ENCODE assay signal across 3 cellular contexts in the genomic region with DNA sequence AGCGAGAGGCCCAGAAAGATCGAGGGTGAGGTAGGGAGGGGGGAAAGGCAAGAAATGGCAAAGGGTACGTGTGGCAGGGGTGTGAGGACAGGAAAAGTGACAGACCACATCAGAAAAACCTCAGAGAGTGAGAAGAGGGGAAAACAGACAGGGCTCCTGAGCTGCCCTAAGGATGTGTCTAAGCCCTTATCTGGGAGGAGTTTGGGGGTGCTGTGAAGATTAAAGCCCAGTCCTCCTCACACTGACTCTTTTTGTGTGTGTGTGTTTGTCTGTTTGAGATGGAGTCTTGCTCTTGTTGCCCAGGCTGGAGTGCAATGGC.
TF ChIP-seq lines count a peak whose summit lies in the region.

No MANE protein-coding gene starts in this region.

TF ChIP-seq in SK-N-SH, 30 proteins besides CTCF, POLR2A, EP300 and RAD21:
- TF ChIP-seq TCF12 (IDR thresholded peaks at IDR 0.05) (no peak), RFX5 (IDR thresholded peaks at IDR 0.05; ENCODE audit: low read length) (no peak), MEF2A (IDR thresholded peaks at IDR 0.05; ENCODE audit: borderline replicate concordance, low read depth) (no peak), PBX3 (IDR thresholded peaks at IDR 0.05) (no peak), RXRA (IDR thresholded peaks at IDR 0.05; ENCODE audit: borderline replicate concordance, low read depth) (no peak), SIN3A (IDR thresholded peaks at IDR 0.05; ENCODE audit: borderline replicate concordance, low read depth, low read length) (no peak), FOSL2 (IDR thresholded peaks at IDR 0.05; ENCODE audit: borderline replicate concordance, low read depth) (no peak), YY1 (IDR thresholded peaks at IDR 0.05; ENCODE audit: low read depth) (no peak), NRF1 (IDR thresholded peaks at IDR 0.05; ENCODE audit: low read depth, low read length) (no peak), EZH2phosphoT487 (IDR thresholded peaks at IDR 0.05; ENCODE audit: borderline replicate concordance, low read depth) (no peak), JUND (IDR thresholded peaks at IDR 0.05) (no peak), ELF1 (IDR thresholded peaks at IDR 0.05) (no peak), POLR2AphosphoS5 (IDR thresholded peaks at IDR 0.05; ENCODE audit: low read depth, low read length) (no peak), GABPA (IDR thresholded peaks at IDR 0.05; ENCODE audit: low read depth) (no peak)

TF ChIP-seq in SK-N-SH treated with all-trans-retinoic acid at 6 μM for 48 hours, 23 proteins besides CTCF, POLR2A, EP300 and RAD21:
- TF ChIP-seq ZFP30 (CRISPR knock-in tag; IDR thresholded peaks at IDR 0.05) (no peak), ARNTL (CRISPR knock-in tag; IDR thresholded peaks at IDR 0.05; ENCODE audit: borderline replicate concordance, low read depth) (no peak)

TF ChIP-seq in IMR-90, 13 proteins besides CTCF, POLR2A, EP300 and RAD21:
- TF ChIP-seq CEBPB (IDR thresholded peaks at IDR 0.05; ENCODE audit: low read depth, low read length) (no peak), MAZ (IDR thresholded peaks at IDR 0.05; ENCODE audit: borderline replicate concordance, low read depth, low read length) (no peak), RFX5 (IDR thresholded peaks at IDR 0.05; ENCODE audit: low read depth, low read length) (no peak), BHLHE40 (IDR thresholded peaks at IDR 0.05; ENCODE audit: low read depth, low read length) (no peak), SMC3 (IDR thresholded peaks at IDR 0.05; ENCODE audit: low read depth, low read length) (no peak), MAFK (IDR thresholded peaks at IDR 0.05; ENCODE audit: low read depth, low read length) (no peak), MXI1 (IDR thresholded peaks at IDR 0.05; ENCODE audit: borderline replicate concordance, low read depth, low read length) (no peak), NFE2L2 (IDR thresholded peaks at IDR 0.05; ENCODE audit: low read depth, low read length) (no peak), RCOR1 (IDR thresholded peaks at IDR 0.05; ENCODE audit: insufficient replicate concordance, low read length) (no peak)
- TF ChIP-seq, protein P1, sequence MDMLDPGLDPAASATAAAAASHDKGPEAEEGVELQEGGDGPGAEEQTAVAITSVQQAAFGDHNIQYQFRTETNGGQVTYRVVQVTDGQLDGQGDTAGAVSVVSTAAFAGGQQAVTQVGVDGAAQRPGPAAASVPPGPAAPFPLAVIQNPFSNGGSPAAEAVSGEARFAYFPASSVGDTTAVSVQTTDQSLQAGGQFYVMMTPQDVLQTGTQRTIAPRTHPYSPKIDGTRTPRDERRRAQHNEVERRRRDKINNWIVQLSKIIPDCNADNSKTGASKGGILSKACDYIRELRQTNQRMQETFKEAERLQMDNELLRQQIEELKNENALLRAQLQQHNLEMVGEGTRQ (IDR thresholded peaks at IDR 0.05; ENCODE audit: low read depth, low read length) = no peak
